In genomic region chr3:24475945-24476344, GRCh38 we compare ENCODE assay signal across 1 cellular context.
TF ChIP-seq lines count a peak whose summit lies in the region.

No MANE protein-coding gene starts in this region.

TF ChIP-seq in K562, 482 proteins besides CTCF, POLR2A, EP300 and RAD21 (continued from another document):
- TF ChIP-seq ZNF639 (CRISPR knock-in tag; conservative IDR thresholded peaks at IDR 0.05 in 1 of 2, IDR thresholded peaks at IDR 0.05 in 1 of 2): no peak
- no peak for TF ChIP-seq PML (IDR thresholded peaks at IDR 0.05; ENCODE audit: low read length)
- TF ChIP-seq ZNF77 (CRISPR knock-in tag; IDR thresholded peaks at IDR 0.05): no peak
- no peak for TF ChIP-seq HMBOX1 (IDR thresholded peaks at IDR 0.05)
- TF ChIP-seq SMARCA5 (IDR thresholded peaks at IDR 0.05): no peak
- no peak for TF ChIP-seq DEAF1 (CRISPR knock-in tag; IDR thresholded peaks at IDR 0.05)
- TF ChIP-seq HNRNPLL (IDR thresholded peaks at IDR 0.05; ENCODE audit: low read depth, low read length, poor library complexity, severe bottlenecking): no peak
- TF ChIP-seq ELK1 (CRISPR knock-in tag; IDR thresholded peaks at IDR 0.05): no peak
- TF ChIP-seq EWSR1 (IDR thresholded peaks at IDR 0.05; ENCODE audit: borderline replicate concordance, low read depth, partially characterized antibody): no peak
